Comparison of ENCODE assay signal across 8 cellular contexts in genomic region chr6:70706491-70707123, GRCh38. TPM values are rescaled to one million over a fixed set of nuclear protein-coding genes. Genes with fewer than 3 reads are reported as not detected.
DNase-seq lines count a peak whose midpoint lies in the region; ATAC-seq and TF ChIP-seq lines count a peak whose summit lies in the region.

No MANE protein-coding gene starts in this region.

- H2AFZ ChIP-seq in SU-DHL-6 (ENCODE audit: low read depth, low read length, severe bottlenecking): no peak overlapping the region

- 0 to 2% (median 0%) methylated on average over 3 of the region's 3 CpGs for WGBS in spleen, 5 donors

- no peak for ATAC-seq in foreskin keratinocyte
- no peak for ATAC-seq in HG03571 (IDR thresholded peaks at IDR 0.05; ENCODE audit: unreplicated experiment)
- no peak for ATAC-seq in HG02852 (IDR thresholded peaks at IDR 0.05; ENCODE audit: unreplicated experiment)

- DNase-seq in LoVo (ENCODE audit: low spot score): peak; percentile 37
- DNase-seq in foreskin keratinocyte: peak in 1 of 2 donors; percentile 15
- no peak for DNase-seq in spleen
- DNase-seq in activated CD4-positive, alpha-beta T cell treated with anti-CD3 and anti-CD28 coated beads, Interleukin-2, amount 50 U/mL, for 1 hour: no peak

- H3K9me2 ChIP-seq in DOHH2 (replicated peaks; ENCODE audit: control insufficient read depth, low read length) (no peaks in the 10 kb centered on the region), SU-DHL-6 (replicated peaks; ENCODE audit: insufficient read depth, low read length) (no peaks in the 10 kb centered on the region)

- no peak overlapping the region for H3K4me3 ChIP-seq in DOHH2 (ENCODE audit: low read length)
- no peak overlapping the region for H3K4me3 ChIP-seq in SU-DHL-6 (ENCODE audit: insufficient read depth, low read length, poor library complexity, severe bottlenecking)
- H3K4me3 ChIP-seq in spleen: no peak overlapping the region

- H3K27ac ChIP-seq in DOHH2 (ENCODE audit: low read depth, low read length) (no peak overlapping the region), SU-DHL-6 (ENCODE audit: low read depth, low read length) (no peak overlapping the region), foreskin keratinocyte (no peak overlapping the region), spleen (no peak overlapping the region)

- H3K36me3 ChIP-seq in DOHH2 (ENCODE audit: control insufficient read depth, low read length): no peaks in the 10 kb centered on the region
- H3K36me3 ChIP-seq in SU-DHL-6 (ENCODE audit: low read length): no peaks in the 10 kb centered on the region
- no peaks in the 10 kb centered on the region for H3K36me3 ChIP-seq in spleen

- H3K4me1 ChIP-seq in DOHH2 (ENCODE audit: control insufficient read depth, low read length): no peaks in the 10 kb centered on the region
- no peaks in the 10 kb centered on the region for H3K4me1 ChIP-seq in foreskin keratinocyte
- H3K4me1 ChIP-seq in spleen: peaks cover 6 to 33% (median 12%) of the 10 kb centered on the region in 6 donors

- no peak for TF ChIP-seq POLR2A in spleen (IDR thresholded peaks at IDR 0.05)

- H3K9me3 ChIP-seq in DOHH2 (ENCODE audit: control insufficient read depth, insufficient read depth, low read length) (no peaks in the 10 kb centered on the region), SU-DHL-6 (ENCODE audit: insufficient read depth, low read length) (no peaks in the 10 kb centered on the region), spleen (no peaks in the 10 kb centered on the region)

- H3K4me2 ChIP-seq in DOHH2 (ENCODE audit: low read length) (no peak overlapping the region), SU-DHL-6 (ENCODE audit: low read depth, low read length, poor library complexity, severe bottlenecking) (no peak overlapping the region)

- no peaks in the 10 kb centered on the region for H3F3A ChIP-seq in DOHH2 (ENCODE audit: control insufficient read depth, insufficient read depth)
- no peaks in the 10 kb centered on the region; the same call in 1 of the 2 replicates for H3F3A ChIP-seq in SU-DHL-6 (ENCODE audit: insufficient read depth)

- H3K79me2 ChIP-seq in DOHH2 (ENCODE audit: control insufficient read depth, low read length): peaks cover 35% of the 10 kb centered on the region
- peaks cover 87% of the 10 kb centered on the region for H3K79me2 ChIP-seq in SU-DHL-6 (ENCODE audit: insufficient read depth, low read length)

- intact Hi-C loops in spleen (cut with DNase I; ENCODE audit: low total_unique reads): loop anchor here (5.0 kb wide), 1 partner anchor 176 kb away; no protein-coding TSS in a partner anchor

- peak; percentile 57 for TF ChIP-seq CTCF in DOHH2 (IDR thresholded peaks at IDR 0.05; ENCODE audit: low read depth, low read length, poor library complexity, severe bottlenecking)
- TF ChIP-seq CTCF in SU-DHL-6 (IDR thresholded peaks at IDR 0.05; ENCODE audit: insufficient read depth, low read length, poor library complexity, severe bottlenecking): peak; percentile 33
- TF ChIP-seq CTCF in foreskin keratinocyte (conservative IDR thresholded peaks at IDR 0.05): peak; percentile 78
- peak in 8 of 11 experiments; percentile 34 to 69 (median 53) for TF ChIP-seq CTCF in spleen (IDR thresholded peaks at IDR 0.05 in 8 of 11, conservative IDR thresholded peaks at IDR 0.05 in 3 of 11)

- no peaks in the 10 kb centered on the region for H3K27me3 ChIP-seq in DOHH2 (ENCODE audit: control insufficient read depth, low read length)
- H3K27me3 ChIP-seq in SU-DHL-6 (ENCODE audit: low read length): no peaks in the 10 kb centered on the region
- no peaks in the 10 kb centered on the region for H3K27me3 ChIP-seq in foreskin keratinocyte
- no peaks in the 10 kb centered on the region for H3K27me3 ChIP-seq in spleen (replicated peaks in 1 of 7)

- H3K9ac ChIP-seq in SU-DHL-6 (ENCODE audit: low read length): no peak overlapping the region

- H4K20me1 ChIP-seq in DOHH2 (ENCODE audit: control insufficient read depth, insufficient read depth, low read depth, low read length) (0 out of 2 replicates have a peak, but pooled peaks cover 7% of the 10 kb centered on the region), SU-DHL-6 (ENCODE audit: low read depth, low read length) (no peaks in the 10 kb centered on the region; the same call in 1 of the 2 replicates)

RNA-seq across cellular contexts. Expression of gene SMAP1, which starts 38.9 kb away (rescaled TPM):
- 15.7 and 15.8 TPM in 2 replicates for total RNA-seq in foreskin keratinocyte
- 7.9 and 8.3 TPM in 2 replicates for polyA plus RNA-seq in foreskin keratinocyte
- 10 to 100 TPM; 16.8 to 28.2 (median 23.8) TPM for total RNA-seq in spleen
- 10 to 100 TPM; 12.0 to 12.6 (median 12.6) TPM for polyA plus RNA-seq in spleen
